Comparison of ENCODE assay signal across 8 cellular contexts in the genomic region with DNA sequence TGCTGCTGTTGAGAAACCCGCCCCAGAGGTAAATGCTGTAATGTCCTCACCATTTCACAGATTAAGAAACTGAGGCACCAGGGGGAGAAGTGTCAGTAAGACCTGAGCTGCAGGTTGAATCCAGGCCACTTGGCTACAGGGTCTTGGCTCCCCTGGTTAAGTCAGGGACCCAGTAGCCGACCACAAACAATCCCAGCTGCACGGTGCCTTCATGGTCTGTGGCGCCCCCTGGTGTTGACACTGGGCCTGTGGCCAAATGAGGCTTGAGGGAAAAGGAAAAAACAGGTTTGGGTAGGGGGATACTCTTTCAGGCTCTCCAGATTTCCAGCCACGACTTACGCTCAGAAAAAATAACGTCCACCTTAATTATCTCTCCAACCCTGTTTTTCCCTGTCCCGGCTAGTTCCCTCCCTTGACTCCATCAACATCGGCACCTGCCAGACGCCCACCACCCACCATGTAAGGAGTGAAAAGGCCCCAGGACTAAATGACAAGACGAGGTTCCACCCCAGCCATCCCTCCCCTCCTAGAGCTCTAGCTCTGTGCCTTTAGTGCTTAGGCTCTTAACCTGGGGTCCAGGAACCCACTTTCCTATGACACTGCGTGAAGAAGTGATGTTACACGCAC. TPM values are rescaled to one million over a fixed set of nuclear protein-coding genes. Genes with fewer than 3 reads are reported as not detected.
DNase-seq lines count a peak whose midpoint lies in the region; ATAC-seq, FAIRE-seq and TF ChIP-seq lines count a peak whose summit lies in the region.

No MANE protein-coding gene starts in this region.

- H3K27ac Mint-ChIP-seq in astrocyte (ENCODE audit: unreplicated experiment): no peak overlapping the region

- peaks cover 6% of the 10 kb centered on the region for H4K20me1 ChIP-seq in astrocyte (ENCODE audit: insufficient read depth, low read length)

- H3K36me3 ChIP-seq in astrocyte (ENCODE audit: insufficient read depth, low read length) (no peaks in the 10 kb centered on the region), kidney epithelial cell (ENCODE audit: control insufficient read depth, insufficient read depth, low read length) (no peaks in the 10 kb centered on the region), thoracic aorta (no peaks in the 10 kb centered on the region), uterus (no peaks in the 10 kb centered on the region)

- H3K4me1 ChIP-seq in astrocyte (ENCODE audit: insufficient read depth, low read length) (no peaks in the 10 kb centered on the region), thoracic aorta (ENCODE audit: control insufficient read depth in 1 of 2, low read depth in 2 of 2) (no peaks in the 10 kb centered on the region), uterus (no peaks in the 10 kb centered on the region)

- no peak overlapping the region for H3K4me2 ChIP-seq in astrocyte (ENCODE audit: low read length)

- intact Hi-C loops in uterus (cut with DNase I; ENCODE audit: low total_unique reads): no loop called here

- H3K27me3 ChIP-seq in astrocyte (ENCODE audit: insufficient read depth, low read length) (no peaks in the 10 kb centered on the region), kidney epithelial cell (ENCODE audit: control insufficient read depth, insufficient read depth, low read length) (peaks cover 4% of the 10 kb centered on the region), thoracic aorta (replicated peaks; ENCODE audit: insufficient read depth) (no peaks in the 10 kb centered on the region), uterus (peaks cover 0 to 4% of the 10 kb centered on the region in 2 donors)

- FAIRE-seq in astrocyte (lab: Jason Lieb, UNC): no peak

- no peak overlapping the region for H3K27ac ChIP-seq in astrocyte (ENCODE audit: low read depth, low read length)
- H3K27ac ChIP-seq in thoracic aorta: no peak overlapping the region
- no peak overlapping the region for H3K27ac ChIP-seq in uterus

- TF ChIP-seq POLR2A in uterus (IDR thresholded peaks at IDR 0.05): no peak

- H3K9ac ChIP-seq in astrocyte (ENCODE audit: low read length): no peak overlapping the region

- no peak overlapping the region for H2AFZ ChIP-seq in astrocyte (ENCODE audit: low read depth, low read length)

- H3K27me3 Mint-ChIP-seq in astrocyte (ENCODE audit: low read depth, unreplicated experiment): peaks cover 34% of the 10 kb centered on the region

- H3K4me3 ChIP-seq in astrocyte (ENCODE audit: insufficient read depth, low read depth, low read length): no peak overlapping the region
- no peak overlapping the region for H3K4me3 ChIP-seq in kidney epithelial cell (ENCODE audit: low read depth, low read length)
- no peak overlapping the region for H3K4me3 ChIP-seq in thoracic aorta
- no peak overlapping the region for H3K4me3 ChIP-seq in uterus

- peaks cover 6% of the 10 kb centered on the region for H3K9me3 Mint-ChIP-seq in astrocyte (ENCODE audit: unreplicated experiment)

- ATAC-seq in thoracic aorta (ENCODE audit: insufficient number of reproducible peaks, low FRiP score, low read depth) (no peak), HG02642 (IDR thresholded peaks at IDR 0.05; ENCODE audit: poor library complexity, unreplicated experiment) (no peak)

- TF ChIP-seq CTCF in astrocyte (IDR thresholded peaks at IDR 0.05; ENCODE audit: insufficient read depth, low read depth, low read length) (peak; percentile 43), kidney epithelial cell (IDR thresholded peaks at IDR 0.05; ENCODE audit: insufficient read depth, low read length, poor library complexity, severe bottlenecking) (peak; percentile 84), thoracic aorta (IDR thresholded peaks at IDR 0.05) (peak; percentile 86), uterus (IDR thresholded peaks at IDR 0.05) (peak in 2 of 4 experiments; percentile 75 to 84)

- DNase-seq in NCI-H446 (lab: John Stamatoyannopoulos, UW): peak; percentile 5 to 42
- DNase-seq in NCI-H446 treated with DMSO at 0.1 percent for 48 hours (lab: John Stamatoyannopoulos, UW): no peak
- DNase-seq in NCI-H69 (lab: John Stamatoyannopoulos, UW): peak; percentile 55
- no peak for DNase-seq in astrocyte (ENCODE audit: low read depth)
- no peak for DNase-seq in kidney epithelial cell (ENCODE audit: low read depth)
- DNase-seq in thoracic aorta (ENCODE audit: low spot score): no peak
- DNase-seq in uterus: no peak

- H3K9me3 ChIP-seq in astrocyte (ENCODE audit: insufficient read depth, low read depth, low read length): no peaks in the 10 kb centered on the region
- H3K9me3 ChIP-seq in thoracic aorta: no peaks in the 10 kb centered on the region
- H3K9me3 ChIP-seq in uterus: no peaks in the 10 kb centered on the region

- H3K4me3 Mint-ChIP-seq in astrocyte (ENCODE audit: unreplicated experiment): no peak overlapping the region

- no peaks in the 10 kb centered on the region for H3K4me1 Mint-ChIP-seq in astrocyte (ENCODE audit: low read depth, unreplicated experiment)

- no peaks in the 10 kb centered on the region for H3K79me2 ChIP-seq in astrocyte (ENCODE audit: insufficient read depth, low read length)

- peaks cover 11% of the 10 kb centered on the region for H3K36me3 Mint-ChIP-seq in astrocyte (ENCODE audit: low read depth, unreplicated experiment)

RNA-seq across cellular contexts. Expression of gene POLR1H, which starts 47.7 kb away (rescaled TPM):
- 16.8 and 21.0 TPM in 2 replicates for total RNA-seq in astrocyte
- total RNA-seq in kidney epithelial cell: 29.9 and 33.3 TPM in 2 replicates
- total RNA-seq in thoracic aorta: 10 to 100 TPM; 11.2 to 19.1 TPM
- 100 to 1,000 TPM in 1 of 4 donors, 10 to 100 TPM in 3; 21.2 to 121 (median 33.4) TPM for total RNA-seq in uterus

RNA-seq across cellular contexts. Expression of gene PPP1R11, which starts 53.6 kb away (rescaled TPM):
- total RNA-seq in astrocyte (37.8 and 40.8 TPM in 2 replicates), kidney epithelial cell (57.6 and 73.4 TPM in 2 replicates), thoracic aorta (10 to 100 TPM; 25.2 to 45.5 TPM), uterus (10 to 100 TPM in 3 of 4 donors, 1 to 10 TPM in 1; 7.9 to 47.9 (median 23.3) TPM)

Comparison
In these comparisons a context has a peak if more than half of its experiments do, and no peak if none do; other contexts are left out.
1. DNase-seq: peak in NCI-H446 (2 of 2) and NCI-H69 (single experiment); none in NCI-H446 treated with DMSO at 0.1 percent for 48 hours (single experiment), astrocyte (single experiment), kidney epithelial cell (single experiment), thoracic aorta (single experiment) and uterus (0 of 2).